Comparison of ENCODE assay signal across 8 cellular contexts in genomic region chr9:14768561-14769234, GRCh38. TPM values are rescaled to one million over a fixed set of nuclear protein-coding genes. Genes with fewer than 3 reads are reported as not detected.
DNase-seq lines count a peak whose midpoint lies in the region; ATAC-seq and TF ChIP-seq lines count a peak whose summit lies in the region.

No MANE protein-coding gene starts in this region.

- H3K4me2 ChIP-seq in DND-41 (ENCODE audit: insufficient read depth, low read length), result no peak overlapping the region

- no peaks in the 10 kb centered on the region for H3K27me3 ChIP-seq in DND-41 (ENCODE audit: insufficient read depth, low read length, poor library complexity)
- H3K27me3 ChIP-seq in right lobe of liver, result no peaks in the 10 kb centered on the region

- intact Hi-C loops in right lobe of liver (cut with DNase I), result loop anchor here (5.0 to 10.0 kb wide), 2 partner anchors 154 to 301 kb away; no protein-coding TSS in a partner anchor

- H3K4me3 ChIP-seq in DND-41 (ENCODE audit: low read depth in 1 of 2, low read length in 2 of 2) (no peak overlapping the region), choroid plexus epithelial cell (ENCODE audit: low read depth, low read length) (no peak overlapping the region), right lobe of liver (no peak overlapping the region)

- 8% methylated on average over 6 of the region's 6 CpGs for WGBS in right lobe of liver (ENCODE audit: insufficient coverage, low coverage, low lambda C conversion rate, missing lambda C conversion rate)

- H3K4me1 ChIP-seq in DND-41 (ENCODE audit: insufficient read depth, low read length), result no peaks in the 10 kb centered on the region
- no peaks in the 10 kb centered on the region for H3K4me1 ChIP-seq in right lobe of liver

- H3K9me3 ChIP-seq in DND-41 (ENCODE audit: insufficient read depth, low read length, severe bottlenecking) (no peaks in the 10 kb centered on the region), right lobe of liver (no peaks in the 10 kb centered on the region)

- H3K79me2 ChIP-seq in DND-41 (ENCODE audit: insufficient read depth, low read length), result no peaks in the 10 kb centered on the region

- H3K9ac ChIP-seq in DND-41 (ENCODE audit: low read depth, low read length), result no peak overlapping the region

- H3K36me3 ChIP-seq in DND-41 (ENCODE audit: insufficient read depth, low read length), result no peaks in the 10 kb centered on the region
- H3K36me3 ChIP-seq in right lobe of liver, result no peaks in the 10 kb centered on the region

- no peak overlapping the region for H2AFZ ChIP-seq in DND-41 (ENCODE audit: low read depth, low read length)

- TF ChIP-seq POLR2A in right lobe of liver (IDR thresholded peaks at IDR 0.05), result no peak

- TF ChIP-seq CTCF in DND-41 (IDR thresholded peaks at IDR 0.05; ENCODE audit: borderline replicate concordance, extremely low read depth, low read length, poor library complexity, severe bottlenecking) (peak; percentile 71), choroid plexus epithelial cell (conservative IDR thresholded peaks at IDR 0.05; ENCODE audit: low read depth, low read length) (peak; percentile 67), right lobe of liver (IDR thresholded peaks at IDR 0.05) (peak; percentile 72 to 78 (median 74))

- peak; percentile 7 for DNase-seq in DND-41
- peak; percentile 38 for DNase-seq in NCI-H82 treated with DMSO at 0.1 percent for 48 hours (lab: John Stamatoyannopoulos, UW; ENCODE audit: unreplicated experiment)
- peak; percentile 77 for DNase-seq in choroid plexus epithelial cell (ENCODE audit: low read depth)
- DNase-seq in right lobe of liver, result no peak
- no peak for DNase-seq in activated gamma-delta T cell treated with Interleukin-2 at 50 U/mL for 16 hours

- H3K27ac ChIP-seq in DND-41 (ENCODE audit: low read length), result no peak overlapping the region
- H3K27ac ChIP-seq in right lobe of liver, result no peak overlapping the region

- 0 out of 3 replicates have a peak, but pooled peaks have one; percentile 35 for ATAC-seq in DND-41 (ENCODE audit: insufficient read depth, low read depth)
- peak; percentile 65 for ATAC-seq in HG02885 (IDR thresholded peaks at IDR 0.05; ENCODE audit: poor library complexity, unreplicated experiment)
- ATAC-seq in right lobe of liver, result peak; percentile 71 to 84 (median 77)
- no peak for ATAC-seq in GM21423 (IDR thresholded peaks at IDR 0.05; ENCODE audit: unreplicated experiment)
- ATAC-seq in HG03565 (IDR thresholded peaks at IDR 0.05; ENCODE audit: unreplicated experiment), result no peak

- no peaks in the 10 kb centered on the region for H4K20me1 ChIP-seq in DND-41 (ENCODE audit: insufficient read depth, low read length)

RNA-seq across cellular contexts. Expression of gene CER1, which starts 46.2 kb away (rescaled TPM):
- total RNA-seq in right lobe of liver, result not detected

Comparison
In these comparisons a context has a peak if more than half of its experiments do, and no peak if none do; other contexts are left out.
1. ATAC-seq: peak in DND-41 (single experiment), HG02885 (single experiment) and right lobe of liver (4 of 4); none in GM21423 (single experiment) and HG03565 (single experiment).
2. DNase-seq: peak in DND-41 (single experiment), NCI-H82 treated with DMSO at 0.1 percent for 48 hours (single experiment) and choroid plexus epithelial cell (single experiment); none in right lobe of liver (0 of 3) and activated gamma-delta T cell treated with Interleukin-2 at 50 U/mL for 16 hours (single experiment).
3. Peak in every context shown above with its lines, with median percentiles within 50 percentile points of each other: CTCF ChIP-seq.